ENCODE assay signal across 15 cellular contexts in the genomic region with DNA sequence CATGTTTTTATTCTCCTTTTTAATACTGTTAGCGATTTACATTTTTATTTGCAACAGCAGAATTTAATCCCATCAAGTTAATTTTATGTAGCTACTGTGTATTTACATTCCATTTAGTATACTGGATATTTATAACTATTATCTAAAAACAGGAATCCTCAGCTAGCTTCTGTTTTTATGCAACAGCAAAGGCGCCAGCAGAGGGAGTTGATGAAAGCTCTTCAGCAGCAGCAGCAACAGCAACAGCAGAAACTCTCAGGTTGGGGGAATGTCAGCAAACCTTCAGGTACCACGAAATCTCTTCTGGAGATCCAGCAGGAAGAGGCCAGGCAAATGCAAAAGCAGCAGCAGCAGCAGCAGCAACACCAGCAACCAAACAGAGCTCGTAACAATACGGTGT. TPM values are rescaled to one million over a fixed set of nuclear protein-coding genes. Genes with fewer than 3 reads are reported as not detected.
DNase-seq lines count a peak whose midpoint lies in the region; ATAC-seq and TF ChIP-seq lines count a peak whose summit lies in the region.
"Had no signal": no experiment of that assay in that cellular context is flagged by ENCODE, and none has a peak within 500 bp of the region (broad histone marks: within the 10 kb centered on the region; RNA-seq: fewer than 3 reads in every experiment).

No MANE protein-coding gene starts in this region.

- no peak overlapping the region for H3K9ac ChIP-seq in Loucy (ENCODE audit: low read depth, low read length, poor library complexity, severe bottlenecking)

- H3K27ac Mint-ChIP-seq in endothelial cell (ENCODE audit: unreplicated experiment) = no peak overlapping the region
- H3K27ac Mint-ChIP-seq: activated CD8-positive, alpha-beta memory T cell treated with anti-CD3 and anti-CD28 coated beads, Interleukin-2, amount 10 ng/mL, durations not matched to agents 7 days and 5 days; activated naive CD4-positive, alpha-beta T cell treated with anti-CD3 and anti-CD28 coated beads, Interleukin-2, amount 50 U/mL, for 24 hours; WTC11 had no signal

- no peaks in the 10 kb centered on the region for H3F3A ChIP-seq in Loucy (ENCODE audit: low read depth)

- H3K4me1 ChIP-seq in Loucy (ENCODE audit: insufficient read depth, low read length, poor library complexity, severe bottlenecking) = peaks cover 14% of the 10 kb centered on the region
- H3K4me1 ChIP-seq in osteoblast (ENCODE audit: insufficient read depth, low read length) = no peaks in the 10 kb centered on the region
- H3K4me1 ChIP-seq: prostate gland had no signal

- CTCF ChIA-PET in BJ (lab: Yijun Ruan, JAX) = interaction anchor here (0.5 to 1.1 kb wide), 4 partner anchors 9 to 948 kb away, joined by 3 to 4 read pairs (median 3); no protein-coding TSS in a partner anchor

- H3K4me3 Mint-ChIP-seq in endothelial cell (ENCODE audit: unreplicated experiment) = no peak overlapping the region
- H3K4me3 Mint-ChIP-seq: activated CD8-positive, alpha-beta memory T cell treated with anti-CD3 and anti-CD28 coated beads, Interleukin-2, amount 10 ng/mL, durations not matched to agents 7 days and 5 days; activated naive CD4-positive, alpha-beta T cell treated with anti-CD3 and anti-CD28 coated beads, Interleukin-2, amount 50 U/mL, for 24 hours; WTC11 had no signal

- no peaks in the 10 kb centered on the region for H4K20me1 ChIP-seq in Loucy (ENCODE audit: insufficient read depth, low read length, poor library complexity, severe bottlenecking)
- H4K20me1 ChIP-seq in osteoblast (ENCODE audit: insufficient read depth, low read length) = no peaks in the 10 kb centered on the region

- DNase-seq in BJ (ENCODE audit: low read depth) (no peak), endothelial cell (ENCODE audit: low spot score) (peak; percentile 29), osteoblast (ENCODE audit: insufficient read length, low spot score, missing footprints) (no peak)
- no peak for DNase-seq in activated naive CD4-positive, alpha-beta T cell treated with anti-CD3 and anti-CD28 coated beads, Interleukin-2, amount 50 U/mL, for 16 hours
- DNase-seq: activated CD8-positive, alpha-beta memory T cell treated with anti-CD3 and anti-CD28 coated beads, Interleukin-2, amount 10 ng/mL, durations not matched to agents 7 days and 5 days; COR-L47; kidney; NCI-H1417 treated with DMSO at 0.1 percent for 48 hours; tibial artery had no signal

- H3K36me3 ChIP-seq in BJ (ENCODE audit: control insufficient read depth, insufficient read depth, low read length) (peaks cover 11% of the 10 kb centered on the region), Loucy (ENCODE audit: insufficient read depth, low read length) (peaks cover 79% of the 10 kb centered on the region), osteoblast (ENCODE audit: insufficient read depth, low read length) (peaks cover 68% of the 10 kb centered on the region)

- H3K9me3 ChIP-seq in Loucy (ENCODE audit: insufficient read depth, low read depth, low read length) (no peaks in the 10 kb centered on the region), osteoblast (ENCODE audit: low read depth, low read length) (no peaks in the 10 kb centered on the region)
- H3K9me3 ChIP-seq: prostate gland, tibial artery had no signal

- H2AFZ ChIP-seq in Loucy (ENCODE audit: low read length) = no peak overlapping the region
- H2AFZ ChIP-seq in osteoblast (ENCODE audit: low read length) = no peak overlapping the region

- peaks cover 1% of the 10 kb centered on the region for H3K27me3 Mint-ChIP-seq in endothelial cell (ENCODE audit: unreplicated experiment)
- H3K27me3 Mint-ChIP-seq: activated CD8-positive, alpha-beta memory T cell treated with anti-CD3 and anti-CD28 coated beads, Interleukin-2, amount 10 ng/mL, durations not matched to agents 7 days and 5 days; activated naive CD4-positive, alpha-beta T cell treated with anti-CD3 and anti-CD28 coated beads, Interleukin-2, amount 50 U/mL, for 24 hours had no signal

- H3K4me3 ChIP-seq in BJ (ENCODE audit: low read depth, low read length) = no peak overlapping the region
- H3K4me3 ChIP-seq in Loucy (ENCODE audit: low read length, poor library complexity, severe bottlenecking) = no peak overlapping the region
- H3K4me3 ChIP-seq in osteoblast (ENCODE audit: insufficient read depth, low read length) = no peak overlapping the region
- H3K4me3 ChIP-seq: prostate gland, tibial artery had no signal

- no peak for ATAC-seq in GM21367 (IDR thresholded peaks at IDR 0.05; ENCODE audit: unreplicated experiment)
- no peak for ATAC-seq in HG03342 (IDR thresholded peaks at IDR 0.05; ENCODE audit: unreplicated experiment)
- ATAC-seq: activated CD8-positive, alpha-beta memory T cell treated with anti-CD3 and anti-CD28 coated beads, Interleukin-2, amount 10 ng/mL, durations not matched to agents 7 days and 5 days; WTC11 had no signal

- peaks cover 41% of the 10 kb centered on the region for H3K4me1 Mint-ChIP-seq in endothelial cell (ENCODE audit: unreplicated experiment)
- H3K4me1 Mint-ChIP-seq: WTC11 had no signal

- H3K36me3 Mint-ChIP-seq in endothelial cell (ENCODE audit: low read depth, unreplicated experiment) = peaks cover 42% of the 10 kb centered on the region

- no peak overlapping the region for H3K27ac ChIP-seq in osteoblast (ENCODE audit: low read depth, low read length)
- H3K27ac ChIP-seq: prostate gland, tibial artery had no signal

- H3K27me3 ChIP-seq in BJ (ENCODE audit: control insufficient read depth, insufficient read depth, low read length) (no peaks in the 10 kb centered on the region), Loucy (ENCODE audit: insufficient read depth, low read length, poor library complexity, severe bottlenecking) (no peaks in the 10 kb centered on the region), osteoblast (ENCODE audit: insufficient read depth, low read length) (no peaks in the 10 kb centered on the region)
- H3K27me3 ChIP-seq: tibial artery had no signal

- no peaks in the 10 kb centered on the region for H3K9me3 Mint-ChIP-seq in endothelial cell (ENCODE audit: unreplicated experiment)
- H3K9me3 Mint-ChIP-seq: activated naive CD4-positive, alpha-beta T cell treated with anti-CD3 and anti-CD28 coated beads, Interleukin-2, amount 50 U/mL, for 24 hours; WTC11 had no signal

- TF ChIP-seq CTCF in BJ (IDR thresholded peaks at IDR 0.05; ENCODE audit: insufficient read depth, low read depth, low read length) (peak; percentile 16; the same call in 1 of the 2 replicates), Loucy (conservative IDR thresholded peaks at IDR 0.05; ENCODE audit: low read length) (peak; percentile 45), endothelial cell (IDR thresholded peaks at IDR 0.05; ENCODE audit: unreplicated experiment) (no peak), osteoblast (IDR thresholded peaks at IDR 0.05; ENCODE audit: extremely low read depth, low read depth, low read length) (peak; percentile 17)

- no peaks in the 10 kb centered on the region for H3K9me2 ChIP-seq in Loucy (replicated peaks; ENCODE audit: low read depth, low read length)

- POLR2A ChIA-PET in BJ (lab: Charles Lee) = no interaction called here

- H3K79me2 ChIP-seq in Loucy (ENCODE audit: insufficient read depth, low read length) = no peaks in the 10 kb centered on the region
- H3K79me2 ChIP-seq in osteoblast (ENCODE audit: insufficient read depth, low read length) = peaks cover 6% of the 10 kb centered on the region

- H3K4me2 ChIP-seq in Loucy (ENCODE audit: low read depth, low read length, poor library complexity, severe bottlenecking) (no peak overlapping the region), osteoblast (ENCODE audit: insufficient read depth, low read length) (no peak overlapping the region)

RNA-seq across cellular contexts. Expression of gene SNORC, which starts 26.2 kb away (rescaled TPM):
- polyA plus RNA-seq in BJ (2011; rRNA removed) = 0.25 and 0.53 TPM in 2 replicates
- polyA minus RNA-seq in BJ (2011; rRNA and poly(A)+ RNA removed) = 0.90 and 1.1 TPM in 2 replicates
- total RNA-seq in endothelial cell (ENCODE audit: unreplicated experiment) = 5.6 TPM
- total RNA-seq in osteoblast = 0.72 and 0.88 TPM in 2 replicates
